Comparison of ENCODE assay signal across 30 cellular contexts in the genomic region with DNA sequence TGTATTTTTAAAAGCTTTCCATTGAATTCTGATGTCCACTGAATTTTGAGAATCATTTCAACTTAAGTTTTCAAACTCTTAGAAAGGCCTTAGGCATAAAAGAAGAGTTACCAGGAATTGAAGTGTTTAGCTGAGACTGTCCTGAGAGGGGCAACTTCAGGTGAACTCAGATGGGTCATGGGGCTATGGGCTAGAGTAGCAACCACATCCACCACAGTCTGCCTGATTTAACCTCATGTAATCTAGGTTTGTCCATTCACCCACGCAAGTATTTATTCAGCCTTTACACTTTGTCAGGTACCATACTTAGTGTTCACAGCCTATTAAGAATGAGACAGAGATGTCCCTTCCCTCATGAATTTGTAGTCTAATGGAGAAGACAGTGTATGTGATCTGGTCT.
"Had no signal": no experiment of that assay in that cellular context is flagged by ENCODE, and none has a peak within 500 bp of the region (broad histone marks: within the 10 kb centered on the region; RNA-seq: fewer than 3 reads in every experiment).

No MANE protein-coding gene starts in this region.

- H3K4me1 ChIP-seq: left lung, lower lobe of right lung, parathyroid adenoma, tibial nerve, upper lobe of left lung, vagina had no signal

- H3K4me3 Mint-ChIP-seq: immature natural killer cell; naive thymus-derived CD8-positive, alpha-beta T cell; nephron; neural crest cell; stimulated activated naive CD8-positive, alpha-beta T cell treated with anti-CD3 and anti-CD28 coated beads, Interleukin-15, amount 100 ng/mL, for 72 hours had no signal

- H3K36me3 ChIP-seq: left lung, lower lobe of right lung, neutrophil, tibial nerve, upper lobe of left lung, vagina had no signal

- H3K27me3 Mint-ChIP-seq: stimulated activated naive CD8-positive, alpha-beta T cell treated with anti-CD3 and anti-CD28 coated beads, Interleukin-15, amount 100 ng/mL, for 72 hours had no signal

- H3K27me3 ChIP-seq: left lung, neutrophil, tibial nerve, upper lobe of left lung, vagina had no signal

- H3K27ac Mint-ChIP-seq: immature natural killer cell; naive thymus-derived CD8-positive, alpha-beta T cell; nephron; stimulated activated naive CD8-positive, alpha-beta T cell treated with anti-CD3 and anti-CD28 coated beads, Interleukin-15, amount 100 ng/mL, for 72 hours had no signal

- H3K9me3 ChIP-seq: lower lobe of right lung, mucosa of descending colon, neutrophil, vagina had no signal

- DNase-seq: hypothalamus; immature natural killer cell; kidney; left colon; left lung; lower lobe of right lung; mammary epithelial cell; midbrain; mucosa of descending colon; naive thymus-derived CD8-positive, alpha-beta T cell; occipital lobe; retina; right cardiac atrium; stimulated activated CD4-positive, alpha-beta T cell treated with anti-CD3 and anti-CD28 coated beads, Interleukin-12 subunit alpha, Interleukin-12 subunit beta, amount 100 ng/mL, for 4 hours; stimulated activated CD4-positive, alpha-beta T cell treated with anti-CD3 and anti-CD28 coated beads, Interleukin-15, amount 100 ng/mL, for 24 hours; stimulated activated CD4-positive, alpha-beta T cell treated with anti-CD3 and anti-CD28 coated beads, Interleukin-2, amount 100 ng/mL, for 24 hours; stimulated activated CD4-positive, alpha-beta T cell treated with anti-CD3 and anti-CD28 coated beads, Interleukin-4, amount 100 ng/mL, for 1 hour; stimulated activated naive CD4-positive, alpha-beta T cell treated with Interleukin-2 at 50 U/mL for 16 hours; stimulated activated naive CD8-positive, alpha-beta T cell treated with anti-CD3 and anti-CD28 coated beads, Interleukin-15, amount 100 ng/mL, for 72 hours; substantia nigra; upper lobe of left lung had no signal

- ATAC-seq: left colon; left lung; lower lobe of right lung; mucosa of descending colon; naive thymus-derived CD8-positive, alpha-beta T cell; right cardiac atrium; sciatic nerve; stimulated activated naive CD8-positive, alpha-beta T cell treated with anti-CD3 and anti-CD28 coated beads, Interleukin-15, amount 100 ng/mL, for 72 hours had no signal

- FAIRE-seq: islet of Langerhans, kidney had no signal

- H3K4me1 Mint-ChIP-seq: immature natural killer cell; stimulated activated naive CD8-positive, alpha-beta T cell treated with anti-CD3 and anti-CD28 coated beads, Interleukin-15, amount 100 ng/mL, for 72 hours had no signal

- H3K27ac ChIP-seq: left lung, lower lobe of right lung, neutrophil, parathyroid adenoma, skin epidermis, tibial nerve, upper lobe of left lung, vagina had no signal

- H3K4me3 ChIP-seq: left lung, lower lobe of right lung, mucosa of descending colon, skin epidermis, tibial nerve, upper lobe of left lung, vagina had no signal

- H3K9ac ChIP-seq: parathyroid adenoma had no signal
